19 cellular contexts compared by ENCODE assay signal in the genomic region with DNA sequence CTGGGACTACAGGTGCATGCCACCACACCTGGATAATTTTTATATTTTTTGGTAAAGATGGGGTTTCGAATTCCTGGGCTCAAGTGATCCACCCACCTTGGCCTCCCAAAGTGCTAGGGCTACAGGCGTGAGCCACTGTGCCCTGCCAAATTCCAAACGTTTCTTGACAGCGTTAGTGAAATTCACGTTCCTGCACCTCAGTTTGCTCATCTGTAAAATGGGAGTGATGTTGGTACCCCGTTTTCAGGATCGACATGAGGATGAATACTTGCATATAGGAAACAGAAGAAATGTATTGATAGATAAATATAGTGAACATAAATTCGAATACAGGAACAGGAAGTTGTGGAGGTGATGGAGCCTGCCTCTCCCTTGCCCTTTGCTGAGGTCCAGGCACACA. TPM values are rescaled to one million over a fixed set of nuclear protein-coding genes. Genes with fewer than 3 reads are reported as not detected.
DNase-seq lines count a peak whose midpoint lies in the region; ATAC-seq and TF ChIP-seq lines count a peak whose summit lies in the region.
"Had no signal": no experiment of that assay in that cellular context is flagged by ENCODE, and none has a peak within 500 bp of the region (broad histone marks: within the 10 kb centered on the region; RNA-seq: fewer than 3 reads in every experiment).

No MANE protein-coding gene starts in this region.

- H3K9ac ChIP-seq in HUES64 (ENCODE audit: low read depth, low read length) = no peak overlapping the region

- TF ChIP-seq POLR2A in uterus (IDR thresholded peaks at IDR 0.05) = no peak
- TF ChIP-seq POLR2A in suprapubic skin (IDR thresholded peaks at IDR 0.05) = no peak

- peaks cover 25% of the 10 kb centered on the region for H3K27me3 Mint-ChIP-seq in activated naive CD8-positive, alpha-beta T cell treated with anti-CD3 and anti-CD28 coated beads, Interleukin-2, amount 10 ng/mL, durations not matched to agents 7 days and 5 days
- peaks cover 13% of the 10 kb centered on the region for H3K27me3 Mint-ChIP-seq in activated naive CD8-positive, alpha-beta T cell treated with anti-CD3 and anti-CD28 coated beads, Interleukin-2, amount 50 U/mL, for 24 hours
- peaks cover 23 to 26% of the 10 kb centered on the region in 2 donors for H3K27me3 Mint-ChIP-seq in effector memory CD8-positive, alpha-beta T cell
- peaks cover 3% of the 10 kb centered on the region for H3K27me3 Mint-ChIP-seq in type B pancreatic cell

- H3K27me3 ChIP-seq in HUES64 (ENCODE audit: insufficient read depth, low read length) = peaks cover 8% of the 10 kb centered on the region
- H3K27me3 ChIP-seq in uterus = peaks cover 0 to 3% of the 10 kb centered on the region in 2 donors
- H3K27me3 ChIP-seq in suprapubic skin = peaks cover 7% of the 10 kb centered on the region
- H3K27me3 ChIP-seq: SJSA1, vagina had no signal

- peak overlapping the region; percentile 67 for H3K27ac Mint-ChIP-seq in activated naive CD8-positive, alpha-beta T cell treated with anti-CD3 and anti-CD28 coated beads, Interleukin-2, amount 10 ng/mL, durations not matched to agents 7 days and 5 days
- H3K27ac Mint-ChIP-seq in activated naive CD8-positive, alpha-beta T cell treated with anti-CD3 and anti-CD28 coated beads, Interleukin-2, amount 50 U/mL, for 24 hours = no peak overlapping the region
- H3K27ac Mint-ChIP-seq in effector memory CD8-positive, alpha-beta T cell = no peak overlapping the region
- H3K27ac Mint-ChIP-seq in type B pancreatic cell = no peak overlapping the region
- H3K27ac Mint-ChIP-seq: natural killer cell treated with Interleukin-12 subunit alpha and Interleukin-12 subunit beta and Interleukin-15 and Interleukin-18, amount 100 ng/mL, for 72 hours had no signal

- H3K9me3 ChIP-seq in HUES64 (ENCODE audit: insufficient read depth, low read depth, low read length) (no peaks in the 10 kb centered on the region), uterus (no peaks in the 10 kb centered on the region), suprapubic skin (no peaks in the 10 kb centered on the region)
- H3K9me3 ChIP-seq: lower lobe of right lung, SJSA1, stomach, vagina had no signal

- H3K4me3 ChIP-seq in HUES64 (ENCODE audit: low read length) (peak overlapping the region; percentile 32; the same call in 1 of the 2 replicates), uterus (no peak overlapping the region), suprapubic skin (no peak overlapping the region)
- H3K4me3 ChIP-seq: SJSA1, vagina had no signal

- POLR2A ChIA-PET in activated naive CD8-positive, alpha-beta T cell treated with anti-CD3 and anti-CD28 coated beads, Interleukin-2, amount 10 ng/mL, durations not matched to agents 7 days and 5 days (lab: Charles Lee) = no interaction called here

- H3K27ac ChIP-seq in HUES64 (ENCODE audit: low read depth, low read length) = no peak overlapping the region
- H3K27ac ChIP-seq in uterus = no peak overlapping the region
- H3K27ac ChIP-seq in suprapubic skin = no peak overlapping the region
- H3K27ac ChIP-seq: lower lobe of right lung, SJSA1, stomach, vagina had no signal

- intact Hi-C loops in uterus (cut with DNase I; ENCODE audit: low total_unique reads) = no loop called here

- H3K4me1 ChIP-seq in HUES64 (ENCODE audit: insufficient read depth, low read length) (no peaks in the 10 kb centered on the region), uterus (no peaks in the 10 kb centered on the region), suprapubic skin (peaks cover 7% of the 10 kb centered on the region)

- no peaks in the 10 kb centered on the region for H3K36me3 Mint-ChIP-seq in activated naive CD8-positive, alpha-beta T cell treated with anti-CD3 and anti-CD28 coated beads, Interleukin-2, amount 10 ng/mL, durations not matched to agents 7 days and 5 days
- no peaks in the 10 kb centered on the region for H3K36me3 Mint-ChIP-seq in activated naive CD8-positive, alpha-beta T cell treated with anti-CD3 and anti-CD28 coated beads, Interleukin-2, amount 50 U/mL, for 24 hours (ENCODE audit: low read depth)
- H3K36me3 Mint-ChIP-seq in effector memory CD8-positive, alpha-beta T cell (ENCODE audit: insufficient read depth) = no peaks in the 10 kb centered on the region
- no peaks in the 10 kb centered on the region for H3K36me3 Mint-ChIP-seq in type B pancreatic cell

- no peak for DNase-seq in activated naive CD8-positive, alpha-beta T cell treated with anti-CD3 and anti-CD28 coated beads, Interleukin-2, amount 10 ng/mL, durations not matched to agents 7 days and 5 days
- no peak for DNase-seq in activated naive CD8-positive, alpha-beta T cell treated with anti-CD3 and anti-CD28 coated beads, Interleukin-2, amount 50 U/mL, for 24 hours
- no peak for DNase-seq in effector memory CD8-positive, alpha-beta T cell
- DNase-seq in type B pancreatic cell (ENCODE audit: extremely low spot score, unreplicated experiment) (no peak), uterus (no peak), suprapubic skin (ENCODE audit: low spot score in 2 of 2) (no peak)
- DNase-seq: amniotic stem cell, GF-D8, NCI-H1694 treated with DMSO at 0.1 percent for 48 hours had no signal

- H3K4me1 Mint-ChIP-seq in activated naive CD8-positive, alpha-beta T cell treated with anti-CD3 and anti-CD28 coated beads, Interleukin-2, amount 10 ng/mL, durations not matched to agents 7 days and 5 days = peaks cover 4% of the 10 kb centered on the region
- peaks cover 12% of the 10 kb centered on the region for H3K4me1 Mint-ChIP-seq in activated naive CD8-positive, alpha-beta T cell treated with anti-CD3 and anti-CD28 coated beads, Interleukin-2, amount 50 U/mL, for 24 hours
- H3K4me1 Mint-ChIP-seq in effector memory CD8-positive, alpha-beta T cell (ENCODE audit: low read depth in 2 of 2) = peaks cover 4% of the 10 kb centered on the region in 2 donors
- no peaks in the 10 kb centered on the region for H3K4me1 Mint-ChIP-seq in type B pancreatic cell (ENCODE audit: unreplicated experiment)

- peak overlapping the region; percentile 71 for H3K4me3 Mint-ChIP-seq in activated naive CD8-positive, alpha-beta T cell treated with anti-CD3 and anti-CD28 coated beads, Interleukin-2, amount 10 ng/mL, durations not matched to agents 7 days and 5 days
- H3K4me3 Mint-ChIP-seq in activated naive CD8-positive, alpha-beta T cell treated with anti-CD3 and anti-CD28 coated beads, Interleukin-2, amount 50 U/mL, for 24 hours = no peak overlapping the region
- peak overlapping the region; percentile 59 to 69 for H3K4me3 Mint-ChIP-seq in effector memory CD8-positive, alpha-beta T cell
- H3K4me3 Mint-ChIP-seq in type B pancreatic cell = peak overlapping the region; percentile 53
- H3K4me3 Mint-ChIP-seq: natural killer cell treated with Interleukin-12 subunit alpha and Interleukin-12 subunit beta and Interleukin-15 and Interleukin-18, amount 100 ng/mL, for 72 hours had no signal

- no peaks in the 10 kb centered on the region for H3K36me3 ChIP-seq in HUES64 (ENCODE audit: insufficient read depth, low read length)
- no peaks in the 10 kb centered on the region for H3K36me3 ChIP-seq in uterus
- H3K36me3 ChIP-seq in suprapubic skin = no peaks in the 10 kb centered on the region
- H3K36me3 ChIP-seq: lower lobe of right lung, SJSA1, stomach, vagina had no signal

- no peak for ATAC-seq in activated naive CD8-positive, alpha-beta T cell treated with anti-CD3 and anti-CD28 coated beads, Interleukin-2, amount 10 ng/mL, durations not matched to agents 7 days and 5 days (ENCODE audit: low read depth)
- ATAC-seq in activated naive CD8-positive, alpha-beta T cell treated with anti-CD3 and anti-CD28 coated beads, Interleukin-2, amount 50 U/mL, for 24 hours = no peak
- no peak for ATAC-seq in effector memory CD8-positive, alpha-beta T cell (replicated peaks)
- ATAC-seq in HG02759 (IDR thresholded peaks at IDR 0.05; ENCODE audit: unreplicated experiment) = no peak

- WGBS in HUES64 = 79% methylated on average over 8 of the region's 8 CpGs
- WGBS in suprapubic skin = 66% methylated on average over 8 of the region's 8 CpGs

- TF ChIP-seq CTCF in type B pancreatic cell (conservative IDR thresholded peaks at IDR 0.05) (no peak), uterus (IDR thresholded peaks at IDR 0.05) (no peak), suprapubic skin (IDR thresholded peaks at IDR 0.05) (no peak)

- no peaks in the 10 kb centered on the region for H3K9me3 Mint-ChIP-seq in activated naive CD8-positive, alpha-beta T cell treated with anti-CD3 and anti-CD28 coated beads, Interleukin-2, amount 10 ng/mL, durations not matched to agents 7 days and 5 days
- no peaks in the 10 kb centered on the region for H3K9me3 Mint-ChIP-seq in activated naive CD8-positive, alpha-beta T cell treated with anti-CD3 and anti-CD28 coated beads, Interleukin-2, amount 50 U/mL, for 24 hours
- H3K9me3 Mint-ChIP-seq in effector memory CD8-positive, alpha-beta T cell = no peaks in the 10 kb centered on the region
- no peaks in the 10 kb centered on the region for H3K9me3 Mint-ChIP-seq in type B pancreatic cell
- H3K9me3 Mint-ChIP-seq: natural killer cell treated with Interleukin-12 subunit alpha and Interleukin-12 subunit beta and Interleukin-15 and Interleukin-18, amount 100 ng/mL, for 72 hours had no signal

- TF ChIP-seq EP300 in suprapubic skin (IDR thresholded peaks at IDR 0.05) = no peak

RNA-seq across cellular contexts. Expression of a gene that starts 10.2 kb away (rescaled TPM):
- 10 to 100 TPM; 35.0 to 37.1 TPM for total RNA-seq in activated naive CD8-positive, alpha-beta T cell treated with anti-CD3 and anti-CD28 coated beads, Interleukin-2, amount 10 ng/mL, durations not matched to agents 7 days and 5 days
- polyA plus RNA-seq in HUES64 (2013, experiment 1 of 2) = 10.7 TPM
- polyA plus RNA-seq in HUES64 (2013, experiment 2 of 2) = 13.1 TPM
- total RNA-seq in type B pancreatic cell (ENCODE audit: low replicate concordance) = 21.5 and 24.6 TPM in 2 replicates
- 10 to 100 TPM in 2 of 4 donors, 1 to 10 TPM in 2; 4.1 to 30.7 (median 17.4) TPM for total RNA-seq in uterus
- total RNA-seq in suprapubic skin = 10 to 100 TPM; 20.6 to 41.4 (median 22.7) TPM

RNA-seq across cellular contexts. Expression of a gene that starts 18.5 kb away (rescaled TPM):
- not detected for total RNA-seq in activated naive CD8-positive, alpha-beta T cell treated with anti-CD3 and anti-CD28 coated beads, Interleukin-2, amount 10 ng/mL, durations not matched to agents 7 days and 5 days
- 11.6 TPM for polyA plus RNA-seq in HUES64 (2013, experiment 1 of 2)
- 12.9 TPM for polyA plus RNA-seq in HUES64 (2013, experiment 2 of 2)
- 1.7 and 3.5 TPM in 2 replicates for total RNA-seq in type B pancreatic cell (ENCODE audit: low replicate concordance)
- total RNA-seq in uterus = under 1 TPM in 1 of 4 donors, not detected in 3; 0.97 TPM
- total RNA-seq in suprapubic skin = not detected
- total RNA-seq: frontal cortex; HT1080; lower lobe of right lung; natural killer cell treated with Interleukin-12 subunit alpha and Interleukin-12 subunit beta and Interleukin-15 and Interleukin-18, amount 100 ng/mL, for 72 hours; pulmonary artery endothelial cell; stomach; vagina had no signal
- polyA plus RNA-seq: stomach had no signal

RNA-seq across cellular contexts. Expression of a gene that starts 44.4 kb away (rescaled TPM):
- total RNA-seq in activated naive CD8-positive, alpha-beta T cell treated with anti-CD3 and anti-CD28 coated beads, Interleukin-2, amount 10 ng/mL, durations not matched to agents 7 days and 5 days = under 1 TPM; 0.78 to 0.96 TPM
- 94.0 TPM for polyA plus RNA-seq in HUES64 (2013, experiment 1 of 2)
- polyA plus RNA-seq in HUES64 (2013, experiment 2 of 2) = 118 TPM
- total RNA-seq in type B pancreatic cell (ENCODE audit: low replicate concordance) = 299 and 439 TPM in 2 replicates
- 10 to 100 TPM in 3 of 4 donors, 1 to 10 TPM in 1; 2.9 to 96.5 (median 20.5) TPM for total RNA-seq in uterus
- total RNA-seq in suprapubic skin = 100 to 1,000 TPM; 161 to 340 (median 270) TPM
